Comparison of ENCODE assay signal across 22 cellular contexts in the genomic region with DNA sequence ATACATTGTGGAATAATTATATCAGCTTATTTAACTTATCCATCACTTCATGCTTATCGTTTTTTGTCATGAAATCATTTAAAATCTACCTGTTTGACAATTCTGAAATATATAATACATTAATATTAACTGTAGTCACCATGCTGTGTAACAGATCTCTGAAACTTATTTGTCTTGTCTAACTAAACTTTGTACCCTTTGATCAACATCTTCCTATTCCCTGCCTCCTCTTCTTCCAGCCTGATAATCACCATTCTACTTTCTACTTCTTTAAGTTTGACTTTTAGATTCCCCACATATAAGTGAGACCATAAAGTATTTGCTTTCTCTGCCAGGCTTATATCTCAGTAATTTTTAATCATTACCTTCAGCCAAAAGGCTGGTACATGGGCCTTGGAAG.
DNase-seq lines count a peak whose midpoint lies in the region; ATAC-seq, FAIRE-seq and TF ChIP-seq lines count a peak whose summit lies in the region.
"Had no signal": no experiment of that assay in that cellular context is flagged by ENCODE, and none has a peak within 500 bp of the region (broad histone marks: within the 10 kb centered on the region; RNA-seq: fewer than 3 reads in every experiment).

No MANE protein-coding gene starts in this region.

- no peak overlapping the region for H3K27ac Mint-ChIP-seq in neural progenitor cell
- H3K27ac Mint-ChIP-seq: CD14-positive monocyte; CD4-positive, alpha-beta memory T cell; CD4-positive, CD25-positive, alpha-beta regulatory T cell; CD8-positive, alpha-beta memory T cell had no signal

- H2AFZ ChIP-seq in neural progenitor cell (replicated peaks) (no peak overlapping the region), mammary epithelial cell (ENCODE audit: low read depth, low read length) (no peak overlapping the region)

- peaks cover 14% of the 10 kb centered on the region for H3K9me3 Mint-ChIP-seq in neural progenitor cell

- H3K27me3 Mint-ChIP-seq in neural progenitor cell (ENCODE audit: insufficient read depth, low read depth), result peaks cover 4% of the 10 kb centered on the region
- H3K27me3 Mint-ChIP-seq: CD4-positive, alpha-beta memory T cell; CD4-positive, CD25-positive, alpha-beta regulatory T cell; CD8-positive, alpha-beta memory T cell had no signal

- H3K9ac ChIP-seq in neural progenitor cell (no peak overlapping the region), mammary epithelial cell (ENCODE audit: insufficient read depth, low read length) (no peak overlapping the region)
- H3K9ac ChIP-seq: BLaER1 had no signal

- in situ Hi-C loops in mammary epithelial cell (cut with MboI; ENCODE audit: low sequenced_read_pairs in 2 of 2), result no loop called here

- no peak for TF ChIP-seq CTCF in D721Med (IDR thresholded peaks at IDR 0.05; ENCODE audit: insufficient read depth, missing control alignments)
- TF ChIP-seq CTCF in neural progenitor cell (IDR thresholded peaks at IDR 0.05), result no peak
- no peak for TF ChIP-seq CTCF in mammary epithelial cell (conservative IDR thresholded peaks at IDR 0.05 in 1 of 2, IDR thresholded peaks at IDR 0.05 in 1 of 2; ENCODE audit: extremely low read depth in 1 of 2, insufficient read depth in 1 of 2, low read depth in 1 of 2, low read length in 2 of 2)

- H3K36me3 Mint-ChIP-seq in neural progenitor cell, result no peaks in the 10 kb centered on the region
- H3K36me3 Mint-ChIP-seq: CD14-positive monocyte; CD4-positive, alpha-beta memory T cell; CD4-positive, CD25-positive, alpha-beta regulatory T cell; CD8-positive, alpha-beta memory T cell had no signal

- DNase-seq in D721Med (ENCODE audit: insufficient read length, low spot score) (no peak), left lobe of liver (ENCODE audit: low spot score) (no peak), neural progenitor cell (ENCODE audit: low spot score) (no peak), mammary epithelial cell (no peak), GF-D8 (lab: John Stamatoyannopoulos, UW) (no peak)
- DNase-seq: 8988T; ACHN; BE2C; C1 segment of cervical spinal cord; CD4-positive, alpha-beta memory T cell; CD4-positive, CD25-positive, alpha-beta regulatory T cell; CD8-positive, alpha-beta memory T cell; COR-L47; DMS79 treated with DMSO at 0.1 percent for 48 hours had no signal

- H3K36me3 ChIP-seq in neural progenitor cell, result no peaks in the 10 kb centered on the region
- H3K36me3 ChIP-seq in mammary epithelial cell (ENCODE audit: insufficient read depth, low read length), result no peaks in the 10 kb centered on the region
- H3K36me3 ChIP-seq: BE2C, BLaER1 had no signal

- H3K4me1 Mint-ChIP-seq in neural progenitor cell, result no peaks in the 10 kb centered on the region
- H3K4me1 Mint-ChIP-seq: CD14-positive monocyte; CD4-positive, alpha-beta memory T cell; CD4-positive, CD25-positive, alpha-beta regulatory T cell; CD8-positive, alpha-beta memory T cell had no signal

- H3F3A ChIP-seq in neural progenitor cell (ENCODE audit: low read depth), result no peaks in the 10 kb centered on the region

- H3K9me3 ChIP-seq in neural progenitor cell (ENCODE audit: low read depth) (peaks cover 3% of the 10 kb centered on the region), mammary epithelial cell (replicated peaks; ENCODE audit: insufficient read depth, low read length) (peaks cover 7% of the 10 kb centered on the region)
- H3K9me3 ChIP-seq: BE2C had no signal

- no peaks in the 10 kb centered on the region for H4K20me1 ChIP-seq in neural progenitor cell (ENCODE audit: low read depth)
- no peaks in the 10 kb centered on the region for H4K20me1 ChIP-seq in mammary epithelial cell (ENCODE audit: insufficient read depth, low read length)
- H4K20me1 ChIP-seq: BLaER1 had no signal

- H3K27me3 ChIP-seq in neural progenitor cell, result no peaks in the 10 kb centered on the region
- no peaks in the 10 kb centered on the region for H3K27me3 ChIP-seq in mammary epithelial cell (ENCODE audit: insufficient read depth, low read length)
- H3K27me3 ChIP-seq: BE2C, BLaER1 had no signal

- WGBS in mammary epithelial cell (ENCODE audit: low coverage, missing lambda C conversion rate), result 0% methylated on average over 1 of the region's 1 CpG

- intact Hi-C loops in mammary epithelial cell (cut with micrococcal nuclease), result no loop called here

- FAIRE-seq in D721Med (lab: Jason Lieb, UNC), result peak; percentile 96
- peak; percentile 31 for FAIRE-seq in colon (lab: Jason Lieb, UNC)
- FAIRE-seq: A204.1, G401.6, GM12878, GM12892, GM18507 had no signal

- dilution Hi-C loops in mammary epithelial cell (cut with HindIII; ENCODE audit: low sequenced_read_pairs), result no loop called here

- CTCF ChIA-PET in mammary epithelial cell (lab: Charles Lee; ENCODE audit: low non-redundant PET), result no interaction called here

- no peaks in the 10 kb centered on the region for H3K4me1 ChIP-seq in neural progenitor cell
- no peaks in the 10 kb centered on the region for H3K4me1 ChIP-seq in mammary epithelial cell (ENCODE audit: insufficient read depth, low read length)
- H3K4me1 ChIP-seq: BE2C, BLaER1 had no signal

- H3K4me3 Mint-ChIP-seq in neural progenitor cell, result no peak overlapping the region
- H3K4me3 Mint-ChIP-seq: CD14-positive monocyte; CD4-positive, alpha-beta memory T cell; CD4-positive, CD25-positive, alpha-beta regulatory T cell; CD8-positive, alpha-beta memory T cell had no signal

- BruUV-seq in mammary epithelial cell (replicated peaks; lab: Mats Ljungman, UMichigan), result no TSS peak

- H3K4me3 ChIP-seq in neural progenitor cell, result no peak overlapping the region
- H3K4me3 ChIP-seq in mammary epithelial cell (replicated peaks in 1 of 3; ENCODE audit: insufficient read depth in 1 of 3, low read depth in 2 of 3, low read length in 3 of 3), result no peak overlapping the region
- H3K4me3 ChIP-seq: BLaER1, GM12878 had no signal

- peak; percentile 37 for ATAC-seq in left lobe of liver
- ATAC-seq: GM12878 had no signal

- no peaks in the 10 kb centered on the region for H3K79me2 ChIP-seq in neural progenitor cell (ENCODE audit: low read depth)
- H3K79me2 ChIP-seq in mammary epithelial cell (ENCODE audit: insufficient read depth, low read length), result no peaks in the 10 kb centered on the region

- H3K4me2 ChIP-seq in neural progenitor cell (no peak overlapping the region), mammary epithelial cell (ENCODE audit: insufficient read depth, low read depth, low read length) (no peak overlapping the region)
- H3K4me2 ChIP-seq: BLaER1 had no signal

- H3K27ac ChIP-seq in neural progenitor cell, result no peak overlapping the region
- no peak overlapping the region for H3K27ac ChIP-seq in mammary epithelial cell (ENCODE audit: insufficient read depth, low read depth, low read length)
- H3K27ac ChIP-seq: BLaER1 had no signal
